8 cellular contexts compared by ENCODE assay signal in the genomic region with DNA sequence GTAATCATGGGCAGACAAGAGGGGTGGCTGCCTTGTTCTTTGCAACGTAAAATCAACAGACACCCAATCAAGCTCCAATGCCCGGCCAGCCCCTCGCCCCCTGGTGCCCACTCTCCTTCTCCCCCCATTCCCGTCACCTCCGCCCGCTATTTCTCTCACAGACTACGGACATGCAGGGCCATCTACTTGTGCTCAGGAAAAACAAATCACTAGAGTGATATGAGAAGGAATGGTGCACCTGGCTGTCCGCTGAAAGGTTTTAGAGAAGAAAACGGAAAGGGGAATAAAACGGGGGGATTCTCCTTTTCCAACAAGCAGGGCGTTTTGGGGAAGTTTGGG. TPM values are rescaled to one million over a fixed set of nuclear protein-coding genes. Genes with fewer than 3 reads are reported as not detected.
A peak's percentile ranks its signal among the peaks of the same experiment; 100 is the strongest.
DNase-seq lines count a peak whose midpoint lies in the region; ATAC-seq and TF ChIP-seq lines count a peak whose summit lies in the region.

No MANE protein-coding gene starts in this region.

- no peaks in the 10 kb centered on the region for H3K9me3 Mint-ChIP-seq in activated CD8-positive, alpha-beta memory T cell treated with anti-CD3 and anti-CD28 coated beads, Interleukin-2, amount 10 ng/mL, durations not matched to agents 7 days and 5 days (ENCODE audit: low read depth)
- no peaks in the 10 kb centered on the region for H3K9me3 Mint-ChIP-seq in activated naive CD8-positive, alpha-beta T cell treated with anti-CD3 and anti-CD28 coated beads for 36 hours

- peak overlapping the region; percentile 65 for H3K4me3 Mint-ChIP-seq in activated CD8-positive, alpha-beta memory T cell treated with anti-CD3 and anti-CD28 coated beads, Interleukin-2, amount 10 ng/mL, durations not matched to agents 7 days and 5 days
- H3K4me3 Mint-ChIP-seq in activated naive CD8-positive, alpha-beta T cell treated with anti-CD3 and anti-CD28 coated beads for 36 hours, result peak overlapping the region; percentile 72

- no peak overlapping the region for H3K27ac Mint-ChIP-seq in activated CD8-positive, alpha-beta memory T cell treated with anti-CD3 and anti-CD28 coated beads, Interleukin-2, amount 10 ng/mL, durations not matched to agents 7 days and 5 days
- no peak overlapping the region for H3K27ac Mint-ChIP-seq in activated naive CD8-positive, alpha-beta T cell treated with anti-CD3 and anti-CD28 coated beads for 36 hours

- CTCF ChIA-PET in activated CD8-positive, alpha-beta memory T cell treated with anti-CD3 and anti-CD28 coated beads, Interleukin-2, amount 10 ng/mL, durations not matched to agents 7 days and 5 days (lab: Charles Lee), result interaction anchor here (3.0 kb wide), 1 partner anchor 449 kb away, joined by 8 read pairs; no protein-coding TSS in a partner anchor

- H3K36me3 ChIP-seq in kidney epithelial cell (ENCODE audit: control insufficient read depth, insufficient read depth, low read length), result no peaks in the 10 kb centered on the region
- H3K36me3 ChIP-seq in thoracic aorta, result no peaks in the 10 kb centered on the region

- H3K27me3 ChIP-seq in kidney epithelial cell (ENCODE audit: control insufficient read depth, insufficient read depth, low read length) (peaks cover 56% of the 10 kb centered on the region), thoracic aorta (replicated peaks; ENCODE audit: insufficient read depth) (no peaks in the 10 kb centered on the region)

- ATAC-seq in activated CD8-positive, alpha-beta memory T cell treated with anti-CD3 and anti-CD28 coated beads, Interleukin-2, amount 10 ng/mL, durations not matched to agents 7 days and 5 days, result no peak
- ATAC-seq in thoracic aorta (ENCODE audit: insufficient number of reproducible peaks, low FRiP score, low read depth) (no peak), HG02973 (IDR thresholded peaks at IDR 0.05; ENCODE audit: unreplicated experiment) (no peak)

- no peaks in the 10 kb centered on the region for H3K36me3 Mint-ChIP-seq in activated CD8-positive, alpha-beta memory T cell treated with anti-CD3 and anti-CD28 coated beads, Interleukin-2, amount 10 ng/mL, durations not matched to agents 7 days and 5 days
- no peaks in the 10 kb centered on the region for H3K36me3 Mint-ChIP-seq in activated naive CD8-positive, alpha-beta T cell treated with anti-CD3 and anti-CD28 coated beads for 36 hours

- DNase-seq in activated CD8-positive, alpha-beta memory T cell treated with anti-CD3 and anti-CD28 coated beads, Interleukin-2, amount 10 ng/mL, durations not matched to agents 7 days and 5 days, result no peak
- no peak for DNase-seq in activated CD8-positive, alpha-beta memory T cell treated with anti-CD3 and anti-CD28 coated beads for 24 hours
- DNase-seq in activated naive CD8-positive, alpha-beta T cell treated with anti-CD3 and anti-CD28 coated beads for 36 hours, result no peak
- DNase-seq in kidney epithelial cell (ENCODE audit: low read depth), result no peak
- no peak for DNase-seq in thoracic aorta (ENCODE audit: low spot score)
- no peak for DNase-seq in glomerular visceral epithelial cell (ENCODE audit: extremely low spot score)
- no peak for DNase-seq in DMS153 (lab: John Stamatoyannopoulos, UW)

- peaks cover 11 to 21% of the 10 kb centered on the region in 2 donors for H3K4me1 ChIP-seq in thoracic aorta (ENCODE audit: control insufficient read depth in 1 of 2, low read depth in 2 of 2)

- no peak for TF ChIP-seq CTCF in kidney epithelial cell (IDR thresholded peaks at IDR 0.05; ENCODE audit: insufficient read depth, low read length, poor library complexity, severe bottlenecking)
- no peak for TF ChIP-seq CTCF in thoracic aorta (IDR thresholded peaks at IDR 0.05)

- H3K4me1 Mint-ChIP-seq in activated CD8-positive, alpha-beta memory T cell treated with anti-CD3 and anti-CD28 coated beads, Interleukin-2, amount 10 ng/mL, durations not matched to agents 7 days and 5 days, result peaks cover 11% of the 10 kb centered on the region
- H3K4me1 Mint-ChIP-seq in activated naive CD8-positive, alpha-beta T cell treated with anti-CD3 and anti-CD28 coated beads for 36 hours, result peaks cover 9% of the 10 kb centered on the region

- no peaks in the 10 kb centered on the region for H3K9me3 ChIP-seq in thoracic aorta

- H3K27me3 Mint-ChIP-seq in activated CD8-positive, alpha-beta memory T cell treated with anti-CD3 and anti-CD28 coated beads, Interleukin-2, amount 10 ng/mL, durations not matched to agents 7 days and 5 days, result peaks cover 78% of the 10 kb centered on the region
- H3K27me3 Mint-ChIP-seq in activated naive CD8-positive, alpha-beta T cell treated with anti-CD3 and anti-CD28 coated beads for 36 hours, result peaks cover 77% of the 10 kb centered on the region

- H3K4me3 ChIP-seq in kidney epithelial cell (ENCODE audit: low read depth, low read length) (peak overlapping the region; percentile 56), thoracic aorta (peak overlapping the region; percentile 85)

- H3K27ac ChIP-seq in thoracic aorta, result no peak overlapping the region

RNA-seq across cellular contexts. Expression of a gene that starts 0.4 kb away (rescaled TPM):
- not detected for total RNA-seq in activated CD8-positive, alpha-beta memory T cell treated with anti-CD3 and anti-CD28 coated beads, Interleukin-2, amount 10 ng/mL, durations not matched to agents 7 days and 5 days
- total RNA-seq in activated naive CD8-positive, alpha-beta T cell treated with anti-CD3 and anti-CD28 coated beads for 36 hours, result not detected
- total RNA-seq in kidney epithelial cell, result 0.17 and 0.21 TPM in 2 replicates
- not detected for total RNA-seq in thoracic aorta
